Comparison of ENCODE assay signal across 13 cellular contexts in the genomic region with DNA sequence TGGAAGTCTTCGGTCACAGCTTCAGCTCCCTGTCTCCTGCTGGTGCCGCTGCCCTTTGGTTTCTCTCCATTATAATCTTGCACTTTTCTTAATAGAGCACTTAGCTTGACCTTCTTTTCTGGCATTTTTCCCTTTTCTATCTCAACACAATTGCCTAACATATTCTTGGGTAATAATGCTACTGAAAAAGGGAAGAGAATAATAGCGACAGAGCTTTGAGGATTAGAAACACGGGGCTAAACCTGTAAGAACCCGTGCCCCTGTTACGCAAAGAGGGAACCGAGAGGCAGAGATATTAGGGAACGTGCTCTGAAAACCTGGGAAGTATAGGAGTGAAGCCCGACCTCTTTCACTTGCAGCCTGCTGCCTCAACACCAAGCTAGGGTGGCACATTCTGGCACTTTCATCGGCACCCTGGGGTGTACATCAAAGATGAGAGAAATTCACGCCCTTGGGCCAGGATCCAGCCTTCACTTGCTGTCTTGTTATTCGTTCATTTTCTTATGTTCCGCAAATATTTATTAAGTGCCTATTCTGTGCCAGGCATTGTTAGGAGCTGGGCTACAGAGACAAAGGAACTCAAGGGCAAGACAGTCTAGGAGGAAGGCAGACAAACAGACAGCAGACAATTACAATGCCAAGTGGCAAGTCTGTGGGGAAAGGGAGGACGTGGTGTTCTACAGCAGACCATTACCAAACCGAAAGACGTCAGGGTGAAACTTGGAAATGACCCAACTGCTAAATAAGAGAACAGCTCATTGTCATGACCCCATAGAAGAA. TPM values are rescaled to one million over a fixed set of nuclear protein-coding genes. Genes with fewer than 3 reads are reported as not detected.
DNase-seq lines count a peak whose midpoint lies in the region; ATAC-seq and TF ChIP-seq lines count a peak whose summit lies in the region.
"Had no signal": no experiment of that assay in that cellular context is flagged by ENCODE, and none has a peak within 500 bp of the region (broad histone marks: within the 10 kb centered on the region; RNA-seq: fewer than 3 reads in every experiment).

No MANE protein-coding gene starts in this region.

- no peaks in the 10 kb centered on the region for H3K27me3 ChIP-seq in upper lobe of right lung
- H3K27me3 ChIP-seq: ovary had no signal

- H3K4me3 ChIP-seq in upper lobe of right lung = no peak overlapping the region
- H3K4me3 ChIP-seq: ovary had no signal

- H3K27ac ChIP-seq in cingulate gyrus (ENCODE audit: low read depth, low read length) (peak overlapping the region; percentile 10), upper lobe of right lung (peak overlapping the region; percentile 58)
- H3K27ac ChIP-seq: ovary had no signal

- DNase-seq in NCI-H2227 treated with DMSO at 0.1 percent for 48 hours (lab: John Stamatoyannopoulos, UW) (peak; percentile 31), NCI-H2227 (lab: John Stamatoyannopoulos, UW; ENCODE audit: unreplicated experiment) (no peak), medulla oblongata (ENCODE audit: extremely low spot score) (peak; percentile 85), upper lobe of right lung (no peak), NCI-H2171 treated with DMSO at 0.1 percent for 48 hours (lab: John Stamatoyannopoulos, UW) (no peak), NCI-H82 treated with DMSO at 0.1 percent for 48 hours (lab: John Stamatoyannopoulos, UW; ENCODE audit: unreplicated experiment) (no peak)
- DNase-seq: amniotic stem cell, NCI-H510A treated with DMSO at 0.1 percent for 48 hours, ovary had no signal

- intact Hi-C loops in upper lobe of right lung (cut with DNase I) = no loop called here

- ATAC-seq in upper lobe of right lung = peak; percentile 72
- ATAC-seq in GM18861 (IDR thresholded peaks at IDR 0.05; ENCODE audit: unreplicated experiment) = no peak

- H3K9me3 ChIP-seq in upper lobe of right lung = no peaks in the 10 kb centered on the region
- H3K9me3 ChIP-seq: ovary had no signal

- peaks cover 19% of the 10 kb centered on the region for H3K4me1 ChIP-seq in upper lobe of right lung

- no peak for TF ChIP-seq CTCF in upper lobe of right lung (IDR thresholded peaks at IDR 0.05)

- H3K36me3 ChIP-seq in upper lobe of right lung = no peaks in the 10 kb centered on the region
- H3K36me3 ChIP-seq: ovary had no signal

RNA-seq across cellular contexts. Expression of a gene that starts 33.0 kb away (rescaled TPM):
- total RNA-seq in upper lobe of right lung = not detected
- total RNA-seq: epithelial cell of proximal tubule, ovary, ureter had no signal

RNA-seq across cellular contexts. Expression of a gene that starts 46.4 kb away (rescaled TPM):
- 35.6 TPM for total RNA-seq in upper lobe of right lung

Comparison
In these comparisons a context has a peak if more than half of its experiments do, and no peak if none do; other contexts are left out.
1. DNase-seq: peak in NCI-H2227 treated with DMSO at 0.1 percent for 48 hours (single experiment) and medulla oblongata (single experiment); none in NCI-H2227 (single experiment), upper lobe of right lung (single experiment), NCI-H2171 treated with DMSO at 0.1 percent for 48 hours (single experiment) and NCI-H82 treated with DMSO at 0.1 percent for 48 hours (single experiment).